ENCODE assay signal across 29 cellular contexts in genomic region chr10:46536781-46537180, GRCh38. TPM values are rescaled to one million over a fixed set of nuclear protein-coding genes. Genes with fewer than 3 reads are reported as not detected.
DNase-seq lines count a peak whose midpoint lies in the region; ATAC-seq and TF ChIP-seq lines count a peak whose summit lies in the region.
"Had no signal": no experiment of that assay in that cellular context is flagged by ENCODE, and none has a peak within 500 bp of the region (broad histone marks: within the 10 kb centered on the region; RNA-seq: fewer than 3 reads in every experiment).

No MANE protein-coding gene starts in this region.

- intact Hi-C loops in stomach (cut with DNase I; ENCODE audit: low total_unique reads), result no loop called here
- intact Hi-C loops in colonic mucosa (cut with DNase I), result no loop called here
- intact Hi-C loops in natural killer cell (cut with micrococcal nuclease), result no loop called here

- H3K4me3 Mint-ChIP-seq in activated CD8-positive, alpha-beta memory T cell treated with anti-CD3 and anti-CD28 coated beads, Interleukin-2, amount 10 ng/mL, durations not matched to agents 7 days and 5 days, result no peak overlapping the region
- H3K4me3 Mint-ChIP-seq in H9, result no peak overlapping the region
- no peak overlapping the region for H3K4me3 Mint-ChIP-seq in glutamatergic neuron (ENCODE audit: unreplicated experiment)
- no peak overlapping the region for H3K4me3 Mint-ChIP-seq in natural killer cell
- H3K4me3 Mint-ChIP-seq: stimulated activated effector memory CD8-positive, alpha-beta T cell treated with anti-CD3 and anti-CD28 coated beads, Interleukin-12 subunit alpha, Interleukin-12 subunit beta, amount 100 ng/mL, for 72 hours had no signal

- no peak overlapping the region for H3K27ac ChIP-seq in H9 (ENCODE audit: insufficient read length, low read depth, low read length)
- H3K27ac ChIP-seq in stomach, result no peak overlapping the region
- H3K27ac ChIP-seq in colonic mucosa, result no peak overlapping the region
- H3K27ac ChIP-seq: 22Rv1, breast epithelium, gastroesophageal sphincter, GM23248, hepatocyte, KMS-11 had no signal

- no peak overlapping the region for H2BK120ac ChIP-seq in H9 (ENCODE audit: low read depth, low read length, poor library complexity, severe bottlenecking)

- no peak for TF ChIP-seq CTCF in H9 (conservative IDR thresholded peaks at IDR 0.05)
- TF ChIP-seq CTCF in glutamatergic neuron (IDR thresholded peaks at IDR 0.05; ENCODE audit: partially characterized antibody, unreplicated experiment), result no peak
- no peak for TF ChIP-seq CTCF in stomach (IDR thresholded peaks at IDR 0.05)
- TF ChIP-seq CTCF in colonic mucosa (IDR thresholded peaks at IDR 0.05), result no peak
- TF ChIP-seq CTCF in natural killer cell (IDR thresholded peaks at IDR 0.05), result no peak

- H2BK15ac ChIP-seq in H9 (ENCODE audit: low read depth, low read length), result no peak overlapping the region

- H3K18ac ChIP-seq in H9 (ENCODE audit: insufficient read length, low read depth, low read length), result no peak overlapping the region

- H3K9me3 Mint-ChIP-seq in activated CD8-positive, alpha-beta memory T cell treated with anti-CD3 and anti-CD28 coated beads, Interleukin-2, amount 10 ng/mL, durations not matched to agents 7 days and 5 days (ENCODE audit: low read depth), result no peaks in the 10 kb centered on the region
- H3K9me3 Mint-ChIP-seq in H9 (no peaks in the 10 kb centered on the region), glutamatergic neuron (ENCODE audit: unreplicated experiment) (peaks cover 3% of the 10 kb centered on the region), natural killer cell (no peaks in the 10 kb centered on the region)
- H3K9me3 Mint-ChIP-seq: stimulated activated effector memory CD8-positive, alpha-beta T cell treated with anti-CD3 and anti-CD28 coated beads, Interleukin-12 subunit alpha, Interleukin-12 subunit beta, amount 100 ng/mL, for 72 hours had no signal

- no peak overlapping the region for H2BK5ac ChIP-seq in H9 (ENCODE audit: insufficient read length, low read length)

- no peak overlapping the region for H3K56ac ChIP-seq in H9 (ENCODE audit: insufficient read length, low read depth, low read length)

- no peak overlapping the region for H2AK5ac ChIP-seq in H9 (ENCODE audit: insufficient read length, low read length)

- no peaks in the 10 kb centered on the region for H4K20me1 ChIP-seq in H9 (ENCODE audit: control insufficient read depth, insufficient read depth, insufficient read length)

- no peak for TF ChIP-seq EP300 in stomach (IDR thresholded peaks at IDR 0.05)

- no peak overlapping the region for H3K9ac ChIP-seq in H9 (ENCODE audit: extremely low read depth, insufficient read length, low read length)
- H3K9ac ChIP-seq in colonic mucosa (ENCODE audit: low read depth in 2 of 2, low read length in 2 of 2), result no peak overlapping the region
- H3K9ac ChIP-seq: GM23248, KMS-11 had no signal

- no peak overlapping the region for H3K27ac Mint-ChIP-seq in activated CD8-positive, alpha-beta memory T cell treated with anti-CD3 and anti-CD28 coated beads, Interleukin-2, amount 10 ng/mL, durations not matched to agents 7 days and 5 days
- H3K27ac Mint-ChIP-seq in H9 (0 out of 7 replicates have a peak overlapping the region, but pooled peaks of 1 of the 3 experiments have one; percentile 10), glutamatergic neuron (ENCODE audit: unreplicated experiment) (no peak overlapping the region), natural killer cell (no peak overlapping the region)
- H3K27ac Mint-ChIP-seq: stimulated activated effector memory CD8-positive, alpha-beta T cell treated with anti-CD3 and anti-CD28 coated beads, Interleukin-12 subunit alpha, Interleukin-12 subunit beta, amount 100 ng/mL, for 72 hours had no signal

- H3K14ac ChIP-seq in H9 (ENCODE audit: insufficient read depth, low read length), result peak overlapping the region; percentile 79; the same call in 1 of the 2 replicates

- no peaks in the 10 kb centered on the region for H3K79me1 ChIP-seq in H9 (ENCODE audit: insufficient read depth, low read depth, low read length, poor library complexity, severe bottlenecking)

- peaks cover 2% of the 10 kb centered on the region for H3K4me1 Mint-ChIP-seq in activated CD8-positive, alpha-beta memory T cell treated with anti-CD3 and anti-CD28 coated beads, Interleukin-2, amount 10 ng/mL, durations not matched to agents 7 days and 5 days
- H3K4me1 Mint-ChIP-seq in H9 (peaks cover 17 to 25% of the 10 kb centered on the region in 2 experiments), glutamatergic neuron (ENCODE audit: low read depth, unreplicated experiment) (no peaks in the 10 kb centered on the region), natural killer cell (peaks cover 7% of the 10 kb centered on the region in 2 donors)

- H4K8ac ChIP-seq in H9 (replicated peaks; ENCODE audit: insufficient read length, low read depth, low read length), result no peak overlapping the region

- no peak for ATAC-seq in activated CD8-positive, alpha-beta memory T cell treated with anti-CD3 and anti-CD28 coated beads, Interleukin-2, amount 10 ng/mL, durations not matched to agents 7 days and 5 days
- no peak for ATAC-seq in GM19397 (IDR thresholded peaks at IDR 0.05; ENCODE audit: unreplicated experiment)
- no peak for ATAC-seq in natural killer cell
- ATAC-seq: activated CD4-positive, CD25-positive, alpha-beta regulatory T cell treated with anti-CD3 and anti-CD28 coated beads, Interleukin-2, amount 50 U/mL, for 24 hours; gastroesophageal sphincter; stimulated activated effector memory CD8-positive, alpha-beta T cell treated with anti-CD3 and anti-CD28 coated beads, Interleukin-12 subunit alpha, Interleukin-12 subunit beta, amount 100 ng/mL, for 72 hours had no signal

- H2BK12ac ChIP-seq in H9 (ENCODE audit: insufficient read length, low read depth, low read length), result no peak overlapping the region

- H3K4ac ChIP-seq in H9 (ENCODE audit: low read depth, low read length), result no peak overlapping the region

- H3K36me3 ChIP-seq in stomach, result no peaks in the 10 kb centered on the region
- H3K36me3 ChIP-seq in colonic mucosa, result no peaks in the 10 kb centered on the region
- H3K36me3 ChIP-seq: breast epithelium, gastroesophageal sphincter, MG63 had no signal

- peaks cover 29% of the 10 kb centered on the region for H3K27me3 Mint-ChIP-seq in activated CD8-positive, alpha-beta memory T cell treated with anti-CD3 and anti-CD28 coated beads, Interleukin-2, amount 10 ng/mL, durations not matched to agents 7 days and 5 days
- H3K27me3 Mint-ChIP-seq in H9 (ENCODE audit: low read depth), result peaks cover 22% of the 10 kb centered on the region
- H3K27me3 Mint-ChIP-seq in glutamatergic neuron (ENCODE audit: unreplicated experiment), result peaks cover 9% of the 10 kb centered on the region
- H3K27me3 Mint-ChIP-seq in natural killer cell (ENCODE audit: low read depth in 2 of 2), result peaks cover 17 to 26% of the 10 kb centered on the region in 2 donors

- no peak overlapping the region for H4K91ac ChIP-seq in H9 (ENCODE audit: insufficient read length, low read depth, low read length)

- H3K27me3 ChIP-seq in H9 (ENCODE audit: insufficient read depth, low read length), result no peaks in the 10 kb centered on the region; the same call in 1 of the 2 replicates
- H3K27me3 ChIP-seq in stomach, result peaks cover 0 to 30% (median 9%) of the 10 kb centered on the region in 3 donors
- H3K27me3 ChIP-seq in colonic mucosa, result no peaks in the 10 kb centered on the region
- H3K27me3 ChIP-seq: hepatocyte, MG63 had no signal

- DNase-seq in activated CD8-positive, alpha-beta memory T cell treated with anti-CD3 and anti-CD28 coated beads, Interleukin-2, amount 50 U/mL, for 4 hours, result peak; percentile 10
- DNase-seq in activated CD8-positive, alpha-beta memory T cell treated with anti-CD3 and anti-CD28 coated beads, Interleukin-2, amount 10 ng/mL, durations not matched to agents 7 days and 5 days, result no peak
- no peak for DNase-seq in H9
- DNase-seq in glutamatergic neuron, result peak; percentile 4
- DNase-seq in stomach, result peak; percentile 24
- DNase-seq in colonic mucosa, result no peak
- no peak for DNase-seq in natural killer cell
- DNase-seq: activated CD4-positive, alpha-beta T cell treated with anti-CD3 and anti-CD28 coated beads, Interleukin-2, amount 50 U/mL, for 48 hours; activated naive CD4-positive, alpha-beta T cell treated with anti-CD3 and anti-CD28 coated beads, Interleukin-2, amount 50 U/mL, for 16 hours; DND-41; GF-D8; GM23248; MG63; NCI-H1930; NCI-H526; OCI-M1; SHP77; stimulated activated CD4-positive, alpha-beta T cell treated with anti-CD3 and anti-CD28 coated beads, Interleukin-15, amount 100 ng/mL, for 24 hours; substantia nigra had no signal

- TF ChIP-seq POLR2A in stomach (IDR thresholded peaks at IDR 0.05), result no peak

- H3K23ac ChIP-seq in H9 (ENCODE audit: insufficient read length, low read depth, low read length), result no peak overlapping the region

- no peaks in the 10 kb centered on the region for H3K36me3 Mint-ChIP-seq in activated CD8-positive, alpha-beta memory T cell treated with anti-CD3 and anti-CD28 coated beads, Interleukin-2, amount 10 ng/mL, durations not matched to agents 7 days and 5 days
- H3K36me3 Mint-ChIP-seq in H9 (ENCODE audit: insufficient read depth in 1 of 3, low read depth in 3 of 3) (no peaks in the 10 kb centered on the region), glutamatergic neuron (ENCODE audit: unreplicated experiment) (no peaks in the 10 kb centered on the region), natural killer cell (no peaks in the 10 kb centered on the region)
- H3K36me3 Mint-ChIP-seq: stimulated activated effector memory CD8-positive, alpha-beta T cell treated with anti-CD3 and anti-CD28 coated beads, Interleukin-12 subunit alpha, Interleukin-12 subunit beta, amount 100 ng/mL, for 72 hours had no signal

- peaks cover 3% of the 10 kb centered on the region for H3K23me2 ChIP-seq in H9 (ENCODE audit: insufficient read length, low read depth, low read length, poor library complexity, severe bottlenecking)

- CTCF ChIA-PET in activated CD8-positive, alpha-beta memory T cell treated with anti-CD3 and anti-CD28 coated beads, Interleukin-2, amount 10 ng/mL, durations not matched to agents 7 days and 5 days (lab: Charles Lee), result no interaction called here

- no peak overlapping the region for H2BK20ac ChIP-seq in H9 (ENCODE audit: low read depth, low read length, poor library complexity, severe bottlenecking)

- H3K4me3 ChIP-seq in stomach (no peak overlapping the region), colonic mucosa (no peak overlapping the region)
- H3K4me3 ChIP-seq: breast epithelium, gastroesophageal sphincter, GM23248, hepatocyte, MG63 had no signal

- H4K5ac ChIP-seq in H9 (ENCODE audit: insufficient read length, low read depth, low read length), result no peak overlapping the region

- H3K4me1 ChIP-seq in H9 (ENCODE audit: insufficient read depth, low read length) (peaks cover 4% of the 10 kb centered on the region; the same call in 1 of the 2 replicates), stomach (peaks cover 15 to 36% (median 31%) of the 10 kb centered on the region in 4 donors), colonic mucosa (peaks cover 17% of the 10 kb centered on the region)
- H3K4me1 ChIP-seq: breast epithelium had no signal

- H3K4me2 ChIP-seq in H9 (ENCODE audit: insufficient read depth, insufficient read length, low read length), result no peak overlapping the region
- H3K4me2 ChIP-seq: hepatocyte, KMS-11 had no signal

- H3K79me2 ChIP-seq in H9 (ENCODE audit: insufficient read depth, low read length), result no peaks in the 10 kb centered on the region
- H3K79me2 ChIP-seq: hepatocyte had no signal

- H3K9me3 ChIP-seq in H9 (ENCODE audit: control insufficient read depth, low read depth, low read length) (no peaks in the 10 kb centered on the region), stomach (no peaks in the 10 kb centered on the region), colonic mucosa (no peaks in the 10 kb centered on the region)
- H3K9me3 ChIP-seq: breast epithelium, gastroesophageal sphincter, MG63 had no signal

- H3T11ph ChIP-seq in H9 (ENCODE audit: low read length), result no peak overlapping the region

- H2AFZ ChIP-seq in H9 (ENCODE audit: low read length), result no peak overlapping the region
- H2AFZ ChIP-seq: GM23248, hepatocyte had no signal

- WGBS in H9 (ENCODE audit: extremely low coverage, insufficient read length, low lambda C conversion rate), result no CpG with 5 or more reads among the region's 5 CpGs
- WGBS in stomach, 5 donors, result 90 to 93% (median 91%) methylated on average over 5 of the region's 5 CpGs

RNA-seq across cellular contexts. Expression of gene GPRIN2, which starts 19.7 kb away (rescaled TPM):
- not detected for total RNA-seq in activated CD8-positive, alpha-beta memory T cell treated with anti-CD3 and anti-CD28 coated beads, Interleukin-2, amount 10 ng/mL, durations not matched to agents 7 days and 5 days
- total RNA-seq in H9 (2021), result 10.1 and 10.5 TPM in 2 replicates
- 3.0 TPM for total RNA-seq in glutamatergic neuron (ENCODE audit: unreplicated experiment)
- total RNA-seq in stomach, result 10 to 100 TPM in 4 of 5 donors, 1 to 10 TPM in 1; 3.5 to 27.8 (median 15.2) TPM
- 10 to 100 TPM in 1 of 3 donors, 1 to 10 TPM in 2; 5.0 to 10.8 (median 5.0) TPM for polyA plus RNA-seq in stomach
- total RNA-seq in colonic mucosa, result 10 to 100 TPM; 32.3 to 34.4 TPM
- total RNA-seq in natural killer cell, result not detected
- total RNA-seq: GM23248, mesenteric fat pad, myocyte had no signal
- polyA plus RNA-seq: GM23248 had no signal

RNA-seq across cellular contexts. Expression of gene SYT15, which starts 42.1 kb away (rescaled TPM):
- 1 to 10 TPM in 1 of 2 experiments, under 1 TPM in 1; 0.33 to 1.5 TPM for total RNA-seq in activated CD8-positive, alpha-beta memory T cell treated with anti-CD3 and anti-CD28 coated beads, Interleukin-2, amount 10 ng/mL, durations not matched to agents 7 days and 5 days
- total RNA-seq in H9 (2021), result 0.59 and 0.81 TPM in 2 replicates
- total RNA-seq in glutamatergic neuron (ENCODE audit: unreplicated experiment), result 2.5 TPM
- 10 to 100 TPM in 1 of 5 donors, 1 to 10 TPM in 1, under 1 TPM in 1, not detected in 2; 0.29 to 85.8 (median 2.9) TPM for total RNA-seq in stomach
- polyA plus RNA-seq in stomach, result under 1 TPM; 0.12 to 0.95 (median 0.92) TPM
- 1 to 10 TPM in 1 of 2 donors, under 1 TPM in 1; 0.62 to 1.2 TPM for total RNA-seq in colonic mucosa
- 1 to 10 TPM in 2 of 3 donors, under 1 TPM in 1; 1.00 to 2.0 (median 1.1) TPM for total RNA-seq in natural killer cell

Comparison
In these comparisons a context has a peak if more than half of its experiments do, and no peak if none do; other contexts are left out.
1. DNase-seq: peak in activated CD8-positive, alpha-beta memory T cell treated with anti-CD3 and anti-CD28 coated beads, Interleukin-2, amount 50 U/mL, for 4 hours (single experiment), glutamatergic neuron (single experiment) and stomach (single experiment); none in activated CD8-positive, alpha-beta memory T cell treated with anti-CD3 and anti-CD28 coated beads, Interleukin-2, amount 10 ng/mL, durations not matched to agents 7 days and 5 days (single experiment), H9 (single experiment), colonic mucosa (single experiment) and natural killer cell (single experiment).